ENCODE assay signal across 12 cellular contexts in genomic region chr9:93060746-93061259, GRCh38. TPM values are rescaled to one million over a fixed set of nuclear protein-coding genes. Genes with fewer than 3 reads are reported as not detected.
DNase-seq lines count a peak whose midpoint lies in the region; ATAC-seq, FAIRE-seq and TF ChIP-seq lines count a peak whose summit lies in the region.
"Had no signal": no experiment of that assay in that cellular context is flagged by ENCODE, and none has a peak within 500 bp of the region (broad histone marks: within the 10 kb centered on the region; RNA-seq: fewer than 3 reads in every experiment).

No MANE protein-coding gene starts in this region.

- no peak overlapping the region for H4K5ac ChIP-seq in H1 (ENCODE audit: insufficient read length, low read depth, low read length)

- H2BK12ac ChIP-seq in H1 (ENCODE audit: low read depth, low read length): 0 out of 2 replicates have a peak overlapping the region, but pooled peaks have one; percentile 27

- H3K4me3 Mint-ChIP-seq in activated CD4-positive, alpha-beta T cell treated with anti-CD3 and anti-CD28 coated beads for 36 hours: peak overlapping the region; percentile 90

- H4K20me1 ChIP-seq in OCI-LY7 (ENCODE audit: insufficient read depth, low read length) (no peaks in the 10 kb centered on the region), H1 (replicated peaks in 1 of 2; ENCODE audit: control insufficient read depth in 1 of 2, insufficient read depth in 2 of 2, low read length in 2 of 2) (no peaks in the 10 kb centered on the region)

- H2AFZ ChIP-seq in OCI-LY7 (ENCODE audit: low read length): no peak overlapping the region
- H2AFZ ChIP-seq in H1 (ENCODE audit: low read length): no peak overlapping the region

- H3K4me1 ChIP-seq in OCI-LY7 (ENCODE audit: insufficient read depth, low read length, poor library complexity, severe bottlenecking) (peaks cover 80% of the 10 kb centered on the region), H1 (replicated peaks in 1 of 4; ENCODE audit: control insufficient read depth in 3 of 4, insufficient read depth in 4 of 4, low read length in 3 of 4) (peaks cover 0 to 31% (median 20%) of the 10 kb centered on the region in 4 experiments; a peak in 6 of 7 replicates)
- H3K4me1 ChIP-seq: SJSA1 had no signal

- no peak overlapping the region for H3K14ac ChIP-seq in H1 (ENCODE audit: insufficient read length)

- DNase-seq in activated CD4-positive, alpha-beta T cell treated with anti-CD3 and anti-CD28 coated beads for 36 hours: peak; percentile 57
- no peak for DNase-seq in activated CD4-positive, alpha-beta T cell treated with anti-CD3 and anti-CD28 coated beads for 48 hours
- DNase-seq in OCI-LY7 (ENCODE audit: low spot score): peak; percentile 25
- no peak for DNase-seq in H1 (ENCODE audit: low read depth in 1 of 2, low spot score in 2 of 2)
- DNase-seq in stimulated activated naive CD4-positive, alpha-beta T cell treated with Interleukin-2 at 50 U/mL for 16 hours (lab: John Stamatoyannopoulos, UW): peak; percentile 14
- DNase-seq in NCI-H2081 (lab: John Stamatoyannopoulos, UW): no peak
- DNase-seq: Karpas-422 had no signal

- H4K8ac ChIP-seq in H1 (ENCODE audit: extremely low read depth, insufficient read depth, low read length): no peak overlapping the region

- peak overlapping the region; percentile 79 for H3K4me3 ChIP-seq in OCI-LY7 (ENCODE audit: low read depth, low read length, poor library complexity, severe bottlenecking)
- H3K4me3 ChIP-seq in H1 (ENCODE audit: extremely low read depth in 1 of 4, insufficient read depth in 2 of 4, low read depth in 3 of 4, low read length in 4 of 4): no peak overlapping the region
- H3K4me3 ChIP-seq: SJSA1 had no signal

- peak overlapping the region; percentile 98 for H3K27ac Mint-ChIP-seq in activated CD4-positive, alpha-beta T cell treated with anti-CD3 and anti-CD28 coated beads for 36 hours

- no peaks in the 10 kb centered on the region for H3K9me3 Mint-ChIP-seq in activated CD4-positive, alpha-beta T cell treated with anti-CD3 and anti-CD28 coated beads for 36 hours (ENCODE audit: low read depth)

- peak overlapping the region; percentile 72; the same call in 1 of the 2 replicates for H2BK15ac ChIP-seq in H1 (ENCODE audit: low read length)

- no peak overlapping the region for H2BK20ac ChIP-seq in H1 (ENCODE audit: low read length)

- no TSS peak for BruUV-seq in OCI-LY7 (replicated peaks; lab: Mats Ljungman, UMichigan)

- H3K27ac ChIP-seq in OCI-LY7 (ENCODE audit: low read depth, low read length, poor library complexity, severe bottlenecking) (peak overlapping the region; percentile 95), H1 (ENCODE audit: low read depth, low read length) (no peak overlapping the region)
- H3K27ac ChIP-seq: 22Rv1, SJSA1 had no signal

- H3K9ac ChIP-seq in H1 (replicated peaks in 1 of 4; ENCODE audit: extremely low read depth in 1 of 4, low read depth in 3 of 4, low read length in 3 of 4): no peak overlapping the region

- no peaks in the 10 kb centered on the region for H3K9me2 ChIP-seq in OCI-LY7 (ENCODE audit: insufficient read depth, low read length)

- TF ChIP-seq CTCF in OCI-LY7 (conservative IDR thresholded peaks at IDR 0.05; ENCODE audit: low read length) (no peak), H1 (IDR thresholded peaks at IDR 0.05; ENCODE audit: control extremely low read depth in 1 of 3, insufficient read depth in 1 of 3, low read depth in 1 of 3, low read length in 3 of 3) (no peak)

- no peak overlapping the region for H2BK5ac ChIP-seq in H1 (ENCODE audit: low read depth, low read length)

- no peak overlapping the region for H2BK120ac ChIP-seq in H1 (replicated peaks; ENCODE audit: low read depth, low read length)

- no peak for FAIRE-seq in H1 (lab: Jason Lieb, UNC)

- H3K18ac ChIP-seq in H1 (ENCODE audit: extremely low read depth, low read length): no peak overlapping the region; the same call in 1 of the 2 replicates

- H3K36me3 ChIP-seq in OCI-LY7 (ENCODE audit: insufficient read depth, low read length) (peaks cover 30% of the 10 kb centered on the region), H1 (ENCODE audit: control insufficient read depth in 2 of 4, insufficient read depth in 4 of 4, low read length in 3 of 4) (no peaks in the 10 kb centered on the region)
- H3K36me3 ChIP-seq: SJSA1 had no signal

- no peak for TF ChIP-seq EP300 in H1 (IDR thresholded peaks at IDR 0.05; ENCODE audit: borderline replicate concordance in 1 of 2, low read depth in 2 of 2, low read length in 2 of 2)

- H4K91ac ChIP-seq in H1 (replicated peaks; ENCODE audit: insufficient read length, low read length): no peak overlapping the region

- H3K9me3 ChIP-seq in OCI-LY7 (ENCODE audit: low read length) (no peaks in the 10 kb centered on the region), H1 (ENCODE audit: insufficient read depth in 2 of 2, low read depth in 1 of 2, low read length in 1 of 2) (no peaks in the 10 kb centered on the region)
- H3K9me3 ChIP-seq: SJSA1 had no signal

- peaks cover 0 to 16% (median 7%) of the 10 kb centered on the region in 4 experiments; a peak in 5 of 7 replicates for H3K27me3 ChIP-seq in H1 (replicated peaks in 1 of 4; ENCODE audit: control insufficient read depth in 3 of 4, extremely low read depth in 1 of 4, insufficient read depth in 3 of 4, low read length in 3 of 4)
- H3K27me3 ChIP-seq: SJSA1 had no signal

- peaks cover 23% of the 10 kb centered on the region for H3K36me3 Mint-ChIP-seq in activated CD4-positive, alpha-beta T cell treated with anti-CD3 and anti-CD28 coated beads for 36 hours (ENCODE audit: low read depth)

- TF ChIP-seq POLR2A in H1 (IDR thresholded peaks at IDR 0.05; ENCODE audit: control extremely low read depth in 1 of 2, low read depth in 2 of 2, low read length in 2 of 2): no peak

- peak; percentile 6 for ATAC-seq in activated CD4-positive, alpha-beta T cell treated with anti-CD3 and anti-CD28 coated beads for 36 hours
- ATAC-seq in HG03460 (IDR thresholded peaks at IDR 0.05; ENCODE audit: unreplicated experiment) (no peak), GM18858 (IDR thresholded peaks at IDR 0.05; ENCODE audit: unreplicated experiment) (no peak)

- no peak overlapping the region for H3K4ac ChIP-seq in H1 (replicated peaks; ENCODE audit: insufficient read length, low read depth, low read length)

- intact Hi-C loops in activated CD4-positive, alpha-beta T cell treated with anti-CD3 and anti-CD28 coated beads for 36 hours (cut with DNase I, micrococcal nuclease): loop anchor here (1.0 to 5.0 kb wide), 5 partner anchors 30 to 506 kb away; partner anchors contain the start of gene NINJ1 (in 1 of the 2)
- intact Hi-C loops in OCI-LY7 (cut with micrococcal nuclease; ENCODE audit: unreplicated experiment): loop anchor here (5.0 to 10.0 kb wide), 3 partner anchors 76 to 296 kb away; partner anchors contain the start of gene BICD2

- H3K27me3 Mint-ChIP-seq in activated CD4-positive, alpha-beta T cell treated with anti-CD3 and anti-CD28 coated beads for 36 hours: no peaks in the 10 kb centered on the region

- H3K79me1 ChIP-seq in H1 (ENCODE audit: low read depth, low read length): peaks cover 2% of the 10 kb centered on the region; the same call in 1 of the 2 replicates

- peaks cover 3% of the 10 kb centered on the region; the same call in 1 of the 2 replicates for H3K23me2 ChIP-seq in H1 (ENCODE audit: low read depth, low read length)

- POLR2A ChIA-PET in activated CD4-positive, alpha-beta T cell treated with anti-CD3 and anti-CD28 coated beads for 36 hours (lab: Charles Lee): interaction anchor here (0.7 to 2.8 kb wide), 4 partner anchors 30 to 36 kb away, joined by 3 to 11 read pairs (median 6); no protein-coding TSS in a partner anchor
- POLR2A ChIA-PET in OCI-LY7 (lab: Charles Lee) (interaction anchor here (1.0 kb wide), 2 partner anchors 34 to 58 kb away, joined by 3 to 4 read pairs; no protein-coding TSS in a partner anchor), H1 (lab: Charles Lee; ENCODE audit: partially characterized antibody) (interaction anchor here (0.6 to 1.2 kb wide), 2 partner anchors 36 to 38 kb away, joined by 3 to 4 read pairs; no protein-coding TSS in a partner anchor)

- WGBS in H1 (ENCODE audit: extremely low coverage in 1 of 2, insufficient coverage in 1 of 2, insufficient read length in 1 of 2, insufficient replicate concordance in 2 of 2, low coverage in 1 of 2, low lambda C conversion rate in 2 of 2, missing lambda C conversion rate in 1 of 2), 2 experiments: 89% methylated on average over 8 of the region's 8 CpGs; no CpG with 5 or more reads in 1 of the 2 experiments

- no peak overlapping the region for H3K23ac ChIP-seq in H1 (ENCODE audit: insufficient read length)

- peaks cover 49% of the 10 kb centered on the region for H3K79me2 ChIP-seq in OCI-LY7 (ENCODE audit: insufficient read depth, low read depth, low read length)
- no peaks in the 10 kb centered on the region for H3K79me2 ChIP-seq in H1 (ENCODE audit: control insufficient read depth in 1 of 2, insufficient read depth in 2 of 2, low read length in 2 of 2)

- no peak for TF ChIP-seq RAD21 in H1 (IDR thresholded peaks at IDR 0.05 in 1 of 2, conservative IDR thresholded peaks at IDR 0.05 in 1 of 2; ENCODE audit: low read depth in 2 of 2, low read length in 2 of 2)

- H3K4me2 ChIP-seq in OCI-LY7 (ENCODE audit: low read length) (peak overlapping the region; percentile 88), H1 (ENCODE audit: insufficient read depth in 1 of 2, low read depth in 2 of 2, low read length in 2 of 2) (no peak overlapping the region)

- H3K56ac ChIP-seq in H1 (replicated peaks; ENCODE audit: insufficient read length, low read depth, low read length): no peak overlapping the region

- CTCF ChIA-PET in activated CD4-positive, alpha-beta T cell treated with anti-CD3 and anti-CD28 coated beads for 36 hours (lab: Charles Lee): interaction anchor here (0.7 to 2.4 kb wide), 8 partner anchors 23 to 395 kb away, joined by 3 to 9 read pairs (median 3); no protein-coding TSS in a partner anchor
- CTCF ChIA-PET in OCI-LY7 (lab: Charles Lee; ENCODE audit: unreplicated experiment): interaction anchor here (0.7 to 0.8 kb wide), 2 partner anchors 12 to 97 kb away, joined by 3 read pairs; no protein-coding TSS in a partner anchor
- CTCF ChIA-PET in H1 (lab: Charles Lee; ENCODE audit: partially characterized antibody): interaction anchor here (0.8 to 2.1 kb wide), 7 partner anchors 10 to 107 kb away, joined by 3 to 9 read pairs (median 4); no protein-coding TSS in a partner anchor

- H2AK5ac ChIP-seq in H1 (ENCODE audit: low read depth, low read length): peak overlapping the region; percentile 39; the same call in 1 of the 2 replicates

- H3K4me1 Mint-ChIP-seq in activated CD4-positive, alpha-beta T cell treated with anti-CD3 and anti-CD28 coated beads for 36 hours: peaks cover 69% of the 10 kb centered on the region

RNA-seq across cellular contexts. Expression of gene SUSD3, which starts 2.3 kb away (rescaled TPM):
- total RNA-seq in activated CD4-positive, alpha-beta T cell treated with anti-CD3 and anti-CD28 coated beads for 36 hours: 10 to 100 TPM; 51.4 to 57.9 TPM
- 160 and 201 TPM in 2 replicates for total RNA-seq in OCI-LY7 (2014; rRNA removed; shearing (Covaris generic))
- 94.1 and 116 TPM in 2 replicates for total RNA-seq in OCI-LY7 (2022)
- 5.5 and 6.2 TPM in 2 replicates for total RNA-seq in H1 (2021; fragmentation: NEBNext Ultra II Directional; extraction: Animal tissue kit (Norgen Biotek cat#: 25700))
- polyA plus RNA-seq in H1 (2011; rRNA removed): 35.4 and 36.0 TPM in 2 replicates
- 22.6 TPM for polyA plus RNA-seq in H1 (2011; cell fraction: cytosol; rRNA removed)
- 16.8 TPM for polyA plus RNA-seq in H1 (2011; cell fraction: nucleus; rRNA removed)
- 6.3 to 11.3 TPM (median 8.3 TPM) in 4 replicates for polyA plus RNA-seq in H1 (2012, experiment 1 of 2)
- 10.7 TPM for polyA plus RNA-seq in H1 (2012, experiment 2 of 2)
- polyA plus RNA-seq in H1 (2013, experiment 1 of 2): 8.2 TPM
- 9.4 TPM for polyA plus RNA-seq in H1 (2013, experiment 2 of 2)
- 5.2 and 7.2 TPM in 2 replicates for polyA minus RNA-seq in H1 (2011; rRNA and poly(A)+ RNA removed)
- 8.8 TPM for polyA minus RNA-seq in H1 (2011; cell fraction: cytosol; rRNA and poly(A)+ RNA removed)
- 7.3 TPM for polyA minus RNA-seq in H1 (2011; cell fraction: nucleus; rRNA and poly(A)+ RNA removed)
- total RNA-seq: SJSA1 had no signal
- polyA plus RNA-seq: neural cell had no signal

RNA-seq across cellular contexts. Expression of gene CARD19, which starts 35.2 kb away (rescaled TPM):
- total RNA-seq in activated CD4-positive, alpha-beta T cell treated with anti-CD3 and anti-CD28 coated beads for 36 hours: 10 to 100 TPM; 39.6 to 44.4 TPM
- total RNA-seq in OCI-LY7 (2014; rRNA removed; shearing (Covaris generic)): 18.4 and 26.8 TPM in 2 replicates
- 13.4 and 15.8 TPM in 2 replicates for total RNA-seq in OCI-LY7 (2022)
- 21.2 and 27.7 TPM in 2 replicates for total RNA-seq in H1 (2021; fragmentation: NEBNext Ultra II Directional; extraction: Animal tissue kit (Norgen Biotek cat#: 25700))
- polyA plus RNA-seq in H1 (2011; rRNA removed): 112 and 144 TPM in 2 replicates
- 66.2 TPM for polyA plus RNA-seq in H1 (2011; cell fraction: cytosol; rRNA removed)
- 57.8 TPM for polyA plus RNA-seq in H1 (2011; cell fraction: nucleus; rRNA removed)
- 13.4 to 28.1 TPM (median 26.0 TPM) in 4 replicates for polyA plus RNA-seq in H1 (2012, experiment 1 of 2)
- polyA plus RNA-seq in H1 (2012, experiment 2 of 2): 36.2 TPM
- 30.6 TPM for polyA plus RNA-seq in H1 (2013, experiment 1 of 2)
- 30.0 TPM for polyA plus RNA-seq in H1 (2013, experiment 2 of 2)
- 11.7 and 13.5 TPM in 2 replicates for polyA minus RNA-seq in H1 (2011; rRNA and poly(A)+ RNA removed)
- polyA minus RNA-seq in H1 (2011; cell fraction: cytosol; rRNA and poly(A)+ RNA removed): 12.4 TPM
- 10.4 TPM for polyA minus RNA-seq in H1 (2011; cell fraction: nucleus; rRNA and poly(A)+ RNA removed)

Comparison
In these comparisons a context has a peak if more than half of its experiments do, and no peak if none do; other contexts are left out.
1. DNase-seq: peak in activated CD4-positive, alpha-beta T cell treated with anti-CD3 and anti-CD28 coated beads for 36 hours (single experiment), OCI-LY7 (single experiment) and stimulated activated naive CD4-positive, alpha-beta T cell treated with Interleukin-2 at 50 U/mL for 16 hours (single experiment); none in activated CD4-positive, alpha-beta T cell treated with anti-CD3 and anti-CD28 coated beads for 48 hours (single experiment), H1 (0 of 2) and NCI-H2081 (0 of 2).